In the genomic region with DNA sequence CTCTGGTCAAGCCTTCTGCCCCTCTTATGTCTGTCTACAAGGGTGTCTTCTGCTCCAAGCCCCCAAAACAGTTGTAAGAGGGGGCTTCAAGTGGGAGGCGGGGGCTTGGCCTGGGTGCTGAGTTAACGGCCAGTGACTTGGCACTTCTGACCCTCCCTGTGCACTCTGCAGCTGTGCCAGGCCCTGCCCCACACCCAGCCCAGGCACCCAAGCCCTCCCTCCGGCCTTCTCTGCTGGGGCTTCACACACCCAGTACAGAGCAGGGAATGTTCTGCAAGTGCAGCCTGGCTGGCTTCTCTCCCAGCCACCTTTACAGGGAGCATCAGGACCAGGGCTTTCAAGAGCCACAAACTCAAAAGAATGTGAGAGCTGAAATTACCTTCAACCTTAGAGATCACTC, we compare ENCODE assay signal across 16 cellular contexts. TPM values are rescaled to one million over a fixed set of nuclear protein-coding genes. Genes with fewer than 3 reads are reported as not detected.
DNase-seq lines count a peak whose midpoint lies in the region; ATAC-seq and TF ChIP-seq lines count a peak whose summit lies in the region.
"Had no signal": no experiment of that assay in that cellular context is flagged by ENCODE, and none has a peak within 500 bp of the region (broad histone marks: within the 10 kb centered on the region; RNA-seq: fewer than 3 reads in every experiment).

No MANE protein-coding gene starts in this region.

- H3K9me3 Mint-ChIP-seq in activated CD4-positive, alpha-beta T cell treated with anti-CD3 and anti-CD28 coated beads, Interleukin-2, amount 10 ng/mL, durations not matched to agents 24 days and 14 days = no peaks in the 10 kb centered on the region

- peaks cover 13% of the 10 kb centered on the region for H3K36me3 Mint-ChIP-seq in activated CD4-positive, alpha-beta T cell treated with anti-CD3 and anti-CD28 coated beads, Interleukin-2, amount 10 ng/mL, durations not matched to agents 24 days and 14 days (ENCODE audit: low read depth)

- peak overlapping the region; percentile 61 for H3K4me3 Mint-ChIP-seq in activated CD4-positive, alpha-beta T cell treated with anti-CD3 and anti-CD28 coated beads, Interleukin-2, amount 10 ng/mL, durations not matched to agents 24 days and 14 days

- peaks cover 13% of the 10 kb centered on the region for H3K27me3 Mint-ChIP-seq in activated CD4-positive, alpha-beta T cell treated with anti-CD3 and anti-CD28 coated beads, Interleukin-2, amount 10 ng/mL, durations not matched to agents 24 days and 14 days

- peak overlapping the region; percentile 35 for H3K27ac Mint-ChIP-seq in activated CD4-positive, alpha-beta T cell treated with anti-CD3 and anti-CD28 coated beads, Interleukin-2, amount 10 ng/mL, durations not matched to agents 24 days and 14 days

- peaks cover 32% of the 10 kb centered on the region for H3K27me3 ChIP-seq in neutrophil
- H3K27me3 ChIP-seq: cardiac muscle cell had no signal

- peak overlapping the region; percentile 91 for H3K27ac ChIP-seq in neutrophil
- H3K27ac ChIP-seq: cardiac muscle cell, hepatocyte had no signal

- H3K4me1 ChIP-seq in neutrophil (ENCODE audit: control insufficient read depth in 1 of 2, insufficient read depth in 1 of 2, low read depth in 1 of 2, low read length in 1 of 2) = peaks cover 84 to 93% of the 10 kb centered on the region in 2 experiments

- no peak for DNase-seq in activated CD4-positive, alpha-beta T cell treated with anti-CD3 and anti-CD28 coated beads, Interleukin-2, amount 10 ng/mL, durations not matched to agents 24 days and 14 days
- DNase-seq in activated CD4-positive, alpha-beta T cell treated with anti-CD3 and anti-CD28 coated beads, Interleukin-2, amount 50 U/mL, for 48 hours = no peak
- DNase-seq in NB4 (ENCODE audit: low read depth) (peak; percentile 28), cerebellar cortex (ENCODE audit: low spot score) (peak; percentile 20), H4 (ENCODE audit: low spot score) (no peak), MV-4-11 (lab: John Stamatoyannopoulos, UW) (no peak)
- DNase-seq: ACHN; DMS153; left lung; NCI-H1694; NCI-H526 treated with DMSO at 0.1 percent for 48 hours; stimulated activated CD4-positive, alpha-beta T cell treated with anti-CD3 and anti-CD28 coated beads, Interleukin-12 subunit alpha, Interleukin-12 subunit beta, amount 100 ng/mL, for 4 hours had no signal

- TF ChIP-seq POLR2A in NB4 (IDR thresholded peaks at IDR 0.05; ENCODE audit: extremely low read depth, insufficient read length) = no peak

- H3K9me3 ChIP-seq in neutrophil = no peaks in the 10 kb centered on the region
- H3K9me3 ChIP-seq: left lung had no signal

- TF ChIP-seq CTCF in NB4 (IDR thresholded peaks at IDR 0.05; ENCODE audit: low read depth, low read length) = no peak
- TF ChIP-seq CTCF in neutrophil (IDR thresholded peaks at IDR 0.05) = no peak

- peaks cover 57% of the 10 kb centered on the region for H3K4me1 Mint-ChIP-seq in activated CD4-positive, alpha-beta T cell treated with anti-CD3 and anti-CD28 coated beads, Interleukin-2, amount 10 ng/mL, durations not matched to agents 24 days and 14 days

- intact Hi-C loops in activated CD4-positive, alpha-beta T cell treated with anti-CD3 and anti-CD28 coated beads, Interleukin-2, amount 10 ng/mL, durations not matched to agents 24 days and 14 days (cut with micrococcal nuclease) = loop anchor here (2.0 kb wide), 1 partner anchor 31 kb away; no protein-coding TSS in a partner anchor

- ATAC-seq in HG03432 (IDR thresholded peaks at IDR 0.05; ENCODE audit: unreplicated experiment) = no peak
- ATAC-seq: left lung had no signal

- no peak overlapping the region for H3K4me3 ChIP-seq in NB4 (ENCODE audit: low read depth, low read length)
- H3K4me3 ChIP-seq in neutrophil (ENCODE audit: low read depth in 1 of 2, low read length in 1 of 2) = peak overlapping the region; percentile 69 to 77
- H3K4me3 ChIP-seq: cardiac muscle cell, hepatocyte, left lung had no signal

- peaks cover 31% of the 10 kb centered on the region for H3K36me3 ChIP-seq in neutrophil
- H3K36me3 ChIP-seq: cardiac muscle cell, left lung had no signal

RNA-seq across cellular contexts. Expression of gene TMEM121B, which starts 3.8 kb away (rescaled TPM):
- 0.16 and 0.17 TPM in 2 replicates for total RNA-seq in activated CD4-positive, alpha-beta T cell treated with anti-CD3 and anti-CD28 coated beads, Interleukin-2, amount 10 ng/mL, durations not matched to agents 24 days and 14 days
- total RNA-seq in H4 (2014; rRNA removed; shearing (Covaris generic)) = 0.27 TPM in 1 of 2 replicates, not detected in the other

RNA-seq across cellular contexts. Expression of gene IL17RA, which starts 32.6 kb away (rescaled TPM):
- 18.4 and 19.8 TPM in 2 replicates for total RNA-seq in activated CD4-positive, alpha-beta T cell treated with anti-CD3 and anti-CD28 coated beads, Interleukin-2, amount 10 ng/mL, durations not matched to agents 24 days and 14 days
- 2.9 TPM in 2 replicates for total RNA-seq in H4 (2014; rRNA removed; shearing (Covaris generic))

RNA-seq across cellular contexts. Expression of gene HDHD5, which starts 41.7 kb away (rescaled TPM):
- 47.4 and 49.5 TPM in 2 replicates for total RNA-seq in activated CD4-positive, alpha-beta T cell treated with anti-CD3 and anti-CD28 coated beads, Interleukin-2, amount 10 ng/mL, durations not matched to agents 24 days and 14 days
- 23.6 and 26.5 TPM in 2 replicates for total RNA-seq in H4 (2014; rRNA removed; shearing (Covaris generic))

Comparison
In these comparisons a context has a peak if more than half of its experiments do, and no peak if none do; other contexts are left out.
1. DNase-seq: peak in NB4 (single experiment) and cerebellar cortex (single experiment); none in activated CD4-positive, alpha-beta T cell treated with anti-CD3 and anti-CD28 coated beads, Interleukin-2, amount 10 ng/mL, durations not matched to agents 24 days and 14 days (single experiment), activated CD4-positive, alpha-beta T cell treated with anti-CD3 and anti-CD28 coated beads, Interleukin-2, amount 50 U/mL, for 48 hours (0 of 2), H4 (single experiment) and MV-4-11 (single experiment).